1 cellular context compared by ENCODE assay signal in genomic region chr9:113556877-113557593, GRCh38.
TF ChIP-seq lines count a peak whose summit lies in the region.

No MANE protein-coding gene starts in this region.

TF ChIP-seq in H1, 55 proteins besides CTCF, POLR2A, EP300 and RAD21 (continued from another document):
- TF ChIP-seq USF2 (IDR thresholded peaks at IDR 0.05; ENCODE audit: low read length) (no peak), SIN3A (conservative IDR thresholded peaks at IDR 0.05 in 1 of 2, IDR thresholded peaks at IDR 0.05 in 1 of 2; ENCODE audit: low read depth in 1 of 2, low read length in 2 of 2) (no peak), KDM4A (IDR thresholded peaks at IDR 0.05; ENCODE audit: low read depth, low read length, severe bottlenecking) (no peak), TEAD4 (IDR thresholded peaks at IDR 0.05; ENCODE audit: low read depth, low read length) (no peak), EZH2 (IDR thresholded peaks at IDR 0.05; ENCODE audit: low read depth, low read length, severe bottlenecking) (no peak), POLR2AphosphoS5 (IDR thresholded peaks at IDR 0.05; ENCODE audit: low read depth, low read length) (no peak), YY1 (IDR thresholded peaks at IDR 0.05; ENCODE audit: low read depth, low read length) (no peak), TAF1 (IDR thresholded peaks at IDR 0.05; ENCODE audit: low read depth, low read length) (no peak)
TF ChIP-seq in H1: peak in this region for 0.
